Comparison of ENCODE assay signal across 12 cellular contexts in the genomic region with DNA sequence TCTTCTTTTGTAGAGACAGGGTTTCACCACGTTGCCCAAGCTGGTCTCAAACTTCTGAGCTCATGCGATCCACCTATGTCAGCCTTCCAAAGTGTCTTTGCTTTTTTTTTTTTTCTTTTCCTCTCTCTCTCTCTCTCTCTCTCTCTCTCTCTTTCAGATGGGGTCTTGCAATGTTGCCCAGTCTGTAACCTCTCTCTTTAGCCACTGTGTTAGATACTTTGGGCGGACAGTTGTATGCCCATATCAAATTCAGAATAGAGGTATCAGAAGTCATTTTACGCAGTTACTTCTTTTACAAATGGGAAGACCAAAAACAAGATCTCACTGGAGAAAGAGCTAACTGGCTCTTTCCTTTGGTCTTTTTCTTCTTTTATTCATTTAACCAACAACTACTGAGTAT. TPM values are rescaled to one million over a fixed set of nuclear protein-coding genes. Genes with fewer than 3 reads are reported as not detected.
DNase-seq lines count a peak whose midpoint lies in the region; ATAC-seq and TF ChIP-seq lines count a peak whose summit lies in the region.
"Had no signal": no experiment of that assay in that cellular context is flagged by ENCODE, and none has a peak within 500 bp of the region (broad histone marks: within the 10 kb centered on the region; RNA-seq: fewer than 3 reads in every experiment).

No MANE protein-coding gene starts in this region.

- H3K36me3 ChIP-seq in colonic mucosa (no peaks in the 10 kb centered on the region), upper lobe of right lung (peaks cover 9% of the 10 kb centered on the region)

- no peak overlapping the region for H3K4me3 ChIP-seq in colonic mucosa
- H3K4me3 ChIP-seq in upper lobe of right lung = no peak overlapping the region

- H3K27ac ChIP-seq in colonic mucosa = peak overlapping the region; percentile 7
- H3K27ac ChIP-seq in upper lobe of right lung = peak overlapping the region; percentile 67
- H3K27ac ChIP-seq: foreskin keratinocyte had no signal

- intact Hi-C loops in colonic mucosa (cut with DNase I) (no loop called here), upper lobe of right lung (cut with DNase I) (loop anchor here (10.0 kb wide), 1 partner anchor 241 kb away; no protein-coding TSS in a partner anchor)

- peak overlapping the region; percentile 65 for H3K4me3 Mint-ChIP-seq in activated naive CD8-positive, alpha-beta T cell treated with anti-CD3 and anti-CD28 coated beads, Interleukin-2, amount 10 ng/mL, durations not matched to agents 7 days and 5 days
- H3K4me3 Mint-ChIP-seq in activated naive CD8-positive, alpha-beta T cell treated with anti-CD3 and anti-CD28 coated beads, Interleukin-2, amount 50 U/mL, for 24 hours = no peak overlapping the region
- H3K4me3 Mint-ChIP-seq in nephron = no peak overlapping the region

- no peaks in the 10 kb centered on the region for H3K9me3 Mint-ChIP-seq in activated naive CD8-positive, alpha-beta T cell treated with anti-CD3 and anti-CD28 coated beads, Interleukin-2, amount 10 ng/mL, durations not matched to agents 7 days and 5 days
- no peaks in the 10 kb centered on the region for H3K9me3 Mint-ChIP-seq in activated naive CD8-positive, alpha-beta T cell treated with anti-CD3 and anti-CD28 coated beads, Interleukin-2, amount 50 U/mL, for 24 hours
- H3K9me3 Mint-ChIP-seq in nephron = no peaks in the 10 kb centered on the region

- no peak for ATAC-seq in activated naive CD8-positive, alpha-beta T cell treated with anti-CD3 and anti-CD28 coated beads, Interleukin-2, amount 10 ng/mL, durations not matched to agents 7 days and 5 days (ENCODE audit: low read depth)
- ATAC-seq in activated naive CD8-positive, alpha-beta T cell treated with anti-CD3 and anti-CD28 coated beads, Interleukin-2, amount 50 U/mL, for 24 hours = no peak
- no peak for ATAC-seq in upper lobe of right lung
- no peak for ATAC-seq in HG03571 (IDR thresholded peaks at IDR 0.05; ENCODE audit: unreplicated experiment)
- ATAC-seq: foreskin keratinocyte had no signal

- no peak for DNase-seq in activated naive CD8-positive, alpha-beta T cell treated with anti-CD3 and anti-CD28 coated beads, Interleukin-2, amount 10 ng/mL, durations not matched to agents 7 days and 5 days
- DNase-seq in activated naive CD8-positive, alpha-beta T cell treated with anti-CD3 and anti-CD28 coated beads, Interleukin-2, amount 50 U/mL, for 24 hours = no peak
- DNase-seq in colonic mucosa = no peak
- DNase-seq in upper lobe of right lung = no peak
- no peak for DNase-seq in D341Med (ENCODE audit: low spot score)
- no peak for DNase-seq in Ammon's horn (ENCODE audit: low spot score)
- DNase-seq: activated CD4-positive, alpha-beta T cell treated with anti-CD3 and anti-CD28 coated beads, Interleukin-2, amount 50 U/mL, for 1 hour; foreskin keratinocyte had no signal

- POLR2A ChIA-PET in activated naive CD8-positive, alpha-beta T cell treated with anti-CD3 and anti-CD28 coated beads, Interleukin-2, amount 10 ng/mL, durations not matched to agents 7 days and 5 days (lab: Charles Lee) = no interaction called here

- H3K27me3 ChIP-seq in colonic mucosa (no peaks in the 10 kb centered on the region), upper lobe of right lung (no peaks in the 10 kb centered on the region)
- H3K27me3 ChIP-seq: foreskin keratinocyte had no signal

- H3K36me3 Mint-ChIP-seq in activated naive CD8-positive, alpha-beta T cell treated with anti-CD3 and anti-CD28 coated beads, Interleukin-2, amount 10 ng/mL, durations not matched to agents 7 days and 5 days = peaks cover 8% of the 10 kb centered on the region
- peaks cover 3% of the 10 kb centered on the region for H3K36me3 Mint-ChIP-seq in activated naive CD8-positive, alpha-beta T cell treated with anti-CD3 and anti-CD28 coated beads, Interleukin-2, amount 50 U/mL, for 24 hours (ENCODE audit: low read depth)
- peaks cover 4% of the 10 kb centered on the region for H3K36me3 Mint-ChIP-seq in nephron (ENCODE audit: low read depth)

- H3K27me3 Mint-ChIP-seq in activated naive CD8-positive, alpha-beta T cell treated with anti-CD3 and anti-CD28 coated beads, Interleukin-2, amount 10 ng/mL, durations not matched to agents 7 days and 5 days = no peaks in the 10 kb centered on the region
- H3K27me3 Mint-ChIP-seq in activated naive CD8-positive, alpha-beta T cell treated with anti-CD3 and anti-CD28 coated beads, Interleukin-2, amount 50 U/mL, for 24 hours = no peaks in the 10 kb centered on the region
- no peaks in the 10 kb centered on the region for H3K27me3 Mint-ChIP-seq in nephron (ENCODE audit: low read depth)

- TF ChIP-seq CTCF in colonic mucosa (IDR thresholded peaks at IDR 0.05) = no peak
- TF ChIP-seq CTCF in nephron (IDR thresholded peaks at IDR 0.05; ENCODE audit: unreplicated experiment in 3 of 3) = no peak
- TF ChIP-seq CTCF in upper lobe of right lung (IDR thresholded peaks at IDR 0.05) = no peak

- H3K4me1 Mint-ChIP-seq in activated naive CD8-positive, alpha-beta T cell treated with anti-CD3 and anti-CD28 coated beads, Interleukin-2, amount 10 ng/mL, durations not matched to agents 7 days and 5 days = peaks cover 13% of the 10 kb centered on the region
- peaks cover 16% of the 10 kb centered on the region for H3K4me1 Mint-ChIP-seq in activated naive CD8-positive, alpha-beta T cell treated with anti-CD3 and anti-CD28 coated beads, Interleukin-2, amount 50 U/mL, for 24 hours
- peaks cover 28% of the 10 kb centered on the region for H3K4me1 Mint-ChIP-seq in nephron

- no peak overlapping the region for H3K9ac ChIP-seq in colonic mucosa (ENCODE audit: low read depth in 2 of 2, low read length in 2 of 2)

- peak overlapping the region; percentile 73 for H3K27ac Mint-ChIP-seq in activated naive CD8-positive, alpha-beta T cell treated with anti-CD3 and anti-CD28 coated beads, Interleukin-2, amount 10 ng/mL, durations not matched to agents 7 days and 5 days
- no peak overlapping the region for H3K27ac Mint-ChIP-seq in activated naive CD8-positive, alpha-beta T cell treated with anti-CD3 and anti-CD28 coated beads, Interleukin-2, amount 50 U/mL, for 24 hours
- H3K27ac Mint-ChIP-seq in nephron = peak overlapping the region in 2 of 3 experiments; percentile 11 to 17

- H3K9me3 ChIP-seq in colonic mucosa = no peaks in the 10 kb centered on the region
- no peaks in the 10 kb centered on the region for H3K9me3 ChIP-seq in upper lobe of right lung

- H3K4me1 ChIP-seq in colonic mucosa (peaks cover 3% of the 10 kb centered on the region), upper lobe of right lung (peaks cover 38% of the 10 kb centered on the region)
- H3K4me1 ChIP-seq: foreskin keratinocyte had no signal

RNA-seq across cellular contexts. Expression of a gene that starts 6.7 kb away (rescaled TPM):
- total RNA-seq in activated naive CD8-positive, alpha-beta T cell treated with anti-CD3 and anti-CD28 coated beads, Interleukin-2, amount 10 ng/mL, durations not matched to agents 7 days and 5 days = 10 to 100 TPM; 13.9 to 17.6 TPM
- total RNA-seq in colonic mucosa (10 to 100 TPM; 40.9 to 61.9 TPM), upper lobe of right lung (86.2 TPM)

RNA-seq across cellular contexts. Expression of a gene that starts 41.4 kb away (rescaled TPM):
- total RNA-seq in activated naive CD8-positive, alpha-beta T cell treated with anti-CD3 and anti-CD28 coated beads, Interleukin-2, amount 10 ng/mL, durations not matched to agents 7 days and 5 days = not detected
- under 1 TPM in 1 of 2 donors, not detected in 1; 0.27 TPM for total RNA-seq in colonic mucosa
- total RNA-seq in upper lobe of right lung = not detected
- total RNA-seq: dermis microvascular lymphatic vessel endothelial cell, foreskin keratinocyte, myocyte had no signal

RNA-seq across cellular contexts. Expression of a gene that starts 50.8 kb away (rescaled TPM):
- total RNA-seq in activated naive CD8-positive, alpha-beta T cell treated with anti-CD3 and anti-CD28 coated beads, Interleukin-2, amount 10 ng/mL, durations not matched to agents 7 days and 5 days = 1 to 10 TPM; 5.1 to 6.8 TPM
- total RNA-seq in colonic mucosa (1 to 10 TPM; 1.5 to 2.0 TPM), upper lobe of right lung (9.6 TPM)
